Comparison of ENCODE assay signal across 15 cellular contexts in genomic region chr17:81272616-81273015, GRCh38. TPM values are rescaled to one million over a fixed set of nuclear protein-coding genes. Genes with fewer than 3 reads are reported as not detected.
DNase-seq lines count a peak whose midpoint lies in the region; ATAC-seq and TF ChIP-seq lines count a peak whose summit lies in the region.
"Had no signal": no experiment of that assay in that cellular context is flagged by ENCODE, and none has a peak within 500 bp of the region (broad histone marks: within the 10 kb centered on the region; RNA-seq: fewer than 3 reads in every experiment).

No MANE protein-coding gene starts in this region.

- no peak for TF ChIP-seq POLR2A in gastrocnemius medialis (IDR thresholded peaks at IDR 0.05)

- DNase-seq in NOMO-1 treated with dmso at 0.1 percent for 144 hours (lab: John Stamatoyannopoulos, UW; ENCODE audit: unreplicated experiment) (peak; percentile 78), left lung (peak in 1 of 2 donors; percentile 80), gastrocnemius medialis (no peak), ACHN (no peak)
- DNase-seq: activated CD4-positive, alpha-beta T cell treated with anti-CD3 and anti-CD28 coated beads for 48 hours; C1 segment of cervical spinal cord; cortex of kidney; mesenchymal stem cell; NCI-H2029; NCI-H748 treated with DMSO at 0.1 percent for 48 hours; sigmoid colon had no signal

- in situ Hi-C loops in gastrocnemius medialis (cut with MboI; ENCODE audit: low sequenced_read_pairs in 4 of 4) (loop anchor here in 2 of 4 donors (25.0 kb wide), 2 partner anchors 215 to 340 kb away; no protein-coding TSS in a partner anchor), ACHN (cut with HindIII; ENCODE audit: low pct_ligation_motif_present, low pct_unique_long_range_greater_than_20kb, low sequenced_read_pairs) (no loop called here)

- H3K4me2 ChIP-seq in BLaER1 = peak overlapping the region; percentile 15; the same call in 1 of the 2 replicates

- H3K36me3 ChIP-seq in BLaER1 (peaks cover 93% of the 10 kb centered on the region), left lung (peaks cover 0 to 98% of the 10 kb centered on the region in 2 donors), gastrocnemius medialis (peaks cover 0 to 60% of the 10 kb centered on the region in 2 donors)

- H4K20me1 ChIP-seq in BLaER1 = peaks cover 14% of the 10 kb centered on the region

- no peak overlapping the region for H3K9ac ChIP-seq in BLaER1

- H3K4me3 ChIP-seq in BLaER1 (no peak overlapping the region), left lung (no peak overlapping the region), gastrocnemius medialis (no peak overlapping the region)
- H3K4me3 ChIP-seq: sigmoid colon, suprapubic skin had no signal

- ATAC-seq in left lung (peak; percentile 17), gastrocnemius medialis (no peak), GM19397 (IDR thresholded peaks at IDR 0.05; ENCODE audit: unreplicated experiment) (no peak)

- H3K27me3 ChIP-seq in BLaER1 (no peaks in the 10 kb centered on the region), left lung (no peaks in the 10 kb centered on the region), gastrocnemius medialis (no peaks in the 10 kb centered on the region)
- H3K27me3 ChIP-seq: sigmoid colon, suprapubic skin had no signal

- TF ChIP-seq CTCF in C4-2B (conservative IDR thresholded peaks at IDR 0.05) (no peak), left lung (IDR thresholded peaks at IDR 0.05) (no peak), gastrocnemius medialis (IDR thresholded peaks at IDR 0.05 in 4 of 5, conservative IDR thresholded peaks at IDR 0.05 in 1 of 5) (no peak)

- intact Hi-C loops in left lung (cut with DNase I) = no loop called here
- intact Hi-C loops in gastrocnemius medialis (cut with DNase I; ENCODE audit: low total_unique reads) = no loop called here

- H3K9me3 ChIP-seq in BLaER1 (no peaks in the 10 kb centered on the region), left lung (no peaks in the 10 kb centered on the region), gastrocnemius medialis (no peaks in the 10 kb centered on the region)
- H3K9me3 ChIP-seq: sigmoid colon, suprapubic skin had no signal

- peaks cover 28% of the 10 kb centered on the region for H3K4me1 ChIP-seq in BLaER1
- peaks cover 7 to 46% of the 10 kb centered on the region in 2 donors for H3K4me1 ChIP-seq in left lung
- H3K4me1 ChIP-seq in gastrocnemius medialis = no peaks in the 10 kb centered on the region

- no peak overlapping the region for H3K27ac ChIP-seq in BLaER1
- peak overlapping the region; percentile 5; the same call in 1 of the 2 replicates for H3K27ac ChIP-seq in C4-2B
- H3K27ac ChIP-seq in left lung = peak overlapping the region in 1 of 2 donors; percentile 76
- H3K27ac ChIP-seq in gastrocnemius medialis = no peak overlapping the region
- H3K27ac ChIP-seq: sigmoid colon, suprapubic skin had no signal

RNA-seq across cellular contexts. Expression of gene SLC38A10, which starts 22.5 kb away (rescaled TPM):
- total RNA-seq in left lung = 100 to 1,000 TPM in 1 of 2 donors, 10 to 100 TPM in 1; 79.9 to 109 TPM
- total RNA-seq in gastrocnemius medialis = 10 to 100 TPM; 24.5 to 56.5 (median 28.8) TPM

RNA-seq across cellular contexts. Expression of gene NDUFAF8, which starts 33.5 kb away (rescaled TPM):
- total RNA-seq in left lung (10 to 100 TPM; 38.3 to 42.2 TPM), gastrocnemius medialis (100 to 1,000 TPM in 1 of 4 donors, 10 to 100 TPM in 3; 39.4 to 700 (median 74.5) TPM)

RNA-seq across cellular contexts. Expression of gene TEPSIN, which starts 33.8 kb away (rescaled TPM):
- total RNA-seq in left lung (10 to 100 TPM; 32.3 to 41.2 TPM), gastrocnemius medialis (10 to 100 TPM; 15.5 to 32.9 (median 24.3) TPM)

RNA-seq across cellular contexts. Expression of gene CEP131, which starts 49.9 kb away (rescaled TPM):
- total RNA-seq in left lung (1 to 10 TPM; 7.7 to 9.0 TPM), gastrocnemius medialis (1 to 10 TPM; 6.0 to 8.8 (median 7.5) TPM)
